8 cellular contexts compared by ENCODE assay signal in genomic region chr11:128497057-128497957, GRCh38.
DNase-seq lines count a peak whose midpoint lies in the region; ATAC-seq, FAIRE-seq and TF ChIP-seq lines count a peak whose summit lies in the region.

No MANE protein-coding gene starts in this region.

- peak overlapping the region; percentile 95 for H3K27ac Mint-ChIP-seq in astrocyte (ENCODE audit: unreplicated experiment)

- TF ChIP-seq EP300 in upper lobe of left lung (IDR thresholded peaks at IDR 0.05): no peak

- H3K4me1 Mint-ChIP-seq in astrocyte (ENCODE audit: low read depth, unreplicated experiment): peaks cover 90% of the 10 kb centered on the region

- H3K27ac ChIP-seq in astrocyte (ENCODE audit: low read depth, low read length) (peak overlapping the region; percentile 95), upper lobe of left lung (peak overlapping the region; percentile 41 to 65 (median 60))

- TF ChIP-seq POLR2A in H54 (IDR thresholded peaks at IDR 0.05; ENCODE audit: low read depth, low read length) (no peak), upper lobe of left lung (IDR thresholded peaks at IDR 0.05) (no peak)

- DNase-seq in SIG-M5 treated with dmso at 0.1 percent for 504 hours (lab: John Stamatoyannopoulos, UW; ENCODE audit: unreplicated experiment) (peak; percentile 41), SIG-M5 (lab: John Stamatoyannopoulos, UW) (no peak), H54 (ENCODE audit: insufficient read length, low spot score) (no peak), MV-4-11 (lab: John Stamatoyannopoulos, UW) (peak; percentile 68), astrocyte (ENCODE audit: low read depth) (peak; percentile 98), kidney tubule cell (ENCODE audit: low spot score) (peak; percentile 95), upper lobe of left lung (no peak), NCI-H2171 treated with DMSO at 0.1 percent for 48 hours (lab: John Stamatoyannopoulos, UW) (no peak)

- no peaks in the 10 kb centered on the region for H3K9me3 Mint-ChIP-seq in astrocyte (ENCODE audit: unreplicated experiment)

- FAIRE-seq in H54 (lab: Jason Lieb, UNC) (peak; percentile 87), astrocyte (lab: Jason Lieb, UNC) (peak; percentile 96)

- no peaks in the 10 kb centered on the region for H3K27me3 Mint-ChIP-seq in astrocyte (ENCODE audit: low read depth, unreplicated experiment)

- H3K9ac ChIP-seq in astrocyte (ENCODE audit: low read length): peak overlapping the region; percentile 88

- peak; percentile 42 to 92 for ATAC-seq in upper lobe of left lung (ENCODE audit: low FRiP score in 2 of 2)

- peak overlapping the region; percentile 83 for H3K4me2 ChIP-seq in astrocyte (ENCODE audit: low read length)

- H3K36me3 ChIP-seq in astrocyte (ENCODE audit: insufficient read depth, low read length) (peaks cover 3% of the 10 kb centered on the region), upper lobe of left lung (peaks cover 0 to 4% (median 0%) of the 10 kb centered on the region in 4 donors)

- H3K79me2 ChIP-seq in astrocyte (ENCODE audit: insufficient read depth, low read length): peaks cover 90% of the 10 kb centered on the region

- no peaks in the 10 kb centered on the region for H3K9me3 ChIP-seq in astrocyte (ENCODE audit: insufficient read depth, low read depth, low read length)
- H3K9me3 ChIP-seq in upper lobe of left lung: no peaks in the 10 kb centered on the region

- H3K27me3 ChIP-seq in astrocyte (ENCODE audit: insufficient read depth, low read length): no peaks in the 10 kb centered on the region
- no peaks in the 10 kb centered on the region for H3K27me3 ChIP-seq in upper lobe of left lung

- H3K4me3 ChIP-seq in astrocyte (ENCODE audit: insufficient read depth, low read depth, low read length) (peak overlapping the region; percentile 39), upper lobe of left lung (peak overlapping the region in 1 of 4 donors; percentile 4)

- TF ChIP-seq CTCF in astrocyte (IDR thresholded peaks at IDR 0.05; ENCODE audit: insufficient read depth, low read depth, low read length) (no peak), upper lobe of left lung (IDR thresholded peaks at IDR 0.05) (no peak)

- H3K36me3 Mint-ChIP-seq in astrocyte (ENCODE audit: low read depth, unreplicated experiment): peaks cover 3% of the 10 kb centered on the region

- H2AFZ ChIP-seq in astrocyte (ENCODE audit: low read depth, low read length): no peak overlapping the region

- H3K4me3 Mint-ChIP-seq in astrocyte (ENCODE audit: unreplicated experiment): peak overlapping the region; percentile 51

- WGBS in upper lobe of left lung, 2 donors: 31 to 52% methylated on average over 10 of the region's 10 CpGs

- peaks cover 13% of the 10 kb centered on the region for H4K20me1 ChIP-seq in astrocyte (ENCODE audit: insufficient read depth, low read length)

- H3K4me1 ChIP-seq in astrocyte (ENCODE audit: insufficient read depth, low read length) (peaks cover 84% of the 10 kb centered on the region), upper lobe of left lung (peaks cover 76 to 93% (median 90%) of the 10 kb centered on the region in 4 donors)

Comparison
In these comparisons a context has a peak if more than half of its experiments do, and no peak if none do; other contexts are left out.
1. DNase-seq: peak in SIG-M5 treated with dmso at 0.1 percent for 504 hours (single experiment), MV-4-11 (single experiment), astrocyte (single experiment) and kidney tubule cell (single experiment); none in SIG-M5 (single experiment), H54 (single experiment), upper lobe of left lung (0 of 2) and NCI-H2171 treated with DMSO at 0.1 percent for 48 hours (single experiment).